ENCODE assay signal across 1 cellular context in the genomic region with DNA sequence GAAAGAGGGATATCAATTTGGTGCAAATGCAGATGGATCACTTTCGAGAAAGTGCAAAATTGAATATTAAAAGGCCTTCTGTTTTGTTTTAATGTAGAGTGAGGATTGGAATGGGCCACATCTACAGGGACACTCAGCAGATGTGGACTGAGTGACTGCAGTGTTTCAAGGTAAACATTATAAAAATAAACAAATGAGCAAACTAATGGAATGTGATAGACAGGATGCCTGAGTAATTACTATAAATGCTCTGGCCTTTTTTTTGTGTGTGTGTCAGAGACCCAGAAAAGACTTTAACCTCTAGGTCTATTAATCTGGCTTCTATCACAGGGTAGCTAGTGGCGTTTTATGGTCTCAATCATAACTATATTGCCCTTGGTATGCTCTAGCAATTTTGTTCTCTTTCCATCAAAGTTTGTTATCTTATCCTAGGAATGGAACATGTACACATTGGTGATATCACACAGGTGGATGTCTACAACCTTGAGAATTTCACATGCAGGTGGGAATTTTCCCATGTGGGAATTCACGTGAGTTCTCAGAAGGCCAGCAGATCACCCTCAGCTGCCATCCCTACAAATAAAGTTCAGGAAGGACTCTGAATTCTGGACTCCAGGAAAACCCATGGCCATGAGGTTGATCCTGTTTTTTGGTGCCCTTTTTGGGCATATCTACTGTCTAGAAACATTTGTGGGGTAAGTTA.
TF ChIP-seq lines count a peak whose summit lies in the region.

A gene (plus strand): TSS at position 606 of the 703 bp plus-strand sequence. CDS start 19 bp downstream, at position 625.

TF ChIP-seq in GM23338, 12 proteins besides CTCF, POLR2A, EP300 and RAD21 (continued from another document):
- TF ChIP-seq, protein P1, sequence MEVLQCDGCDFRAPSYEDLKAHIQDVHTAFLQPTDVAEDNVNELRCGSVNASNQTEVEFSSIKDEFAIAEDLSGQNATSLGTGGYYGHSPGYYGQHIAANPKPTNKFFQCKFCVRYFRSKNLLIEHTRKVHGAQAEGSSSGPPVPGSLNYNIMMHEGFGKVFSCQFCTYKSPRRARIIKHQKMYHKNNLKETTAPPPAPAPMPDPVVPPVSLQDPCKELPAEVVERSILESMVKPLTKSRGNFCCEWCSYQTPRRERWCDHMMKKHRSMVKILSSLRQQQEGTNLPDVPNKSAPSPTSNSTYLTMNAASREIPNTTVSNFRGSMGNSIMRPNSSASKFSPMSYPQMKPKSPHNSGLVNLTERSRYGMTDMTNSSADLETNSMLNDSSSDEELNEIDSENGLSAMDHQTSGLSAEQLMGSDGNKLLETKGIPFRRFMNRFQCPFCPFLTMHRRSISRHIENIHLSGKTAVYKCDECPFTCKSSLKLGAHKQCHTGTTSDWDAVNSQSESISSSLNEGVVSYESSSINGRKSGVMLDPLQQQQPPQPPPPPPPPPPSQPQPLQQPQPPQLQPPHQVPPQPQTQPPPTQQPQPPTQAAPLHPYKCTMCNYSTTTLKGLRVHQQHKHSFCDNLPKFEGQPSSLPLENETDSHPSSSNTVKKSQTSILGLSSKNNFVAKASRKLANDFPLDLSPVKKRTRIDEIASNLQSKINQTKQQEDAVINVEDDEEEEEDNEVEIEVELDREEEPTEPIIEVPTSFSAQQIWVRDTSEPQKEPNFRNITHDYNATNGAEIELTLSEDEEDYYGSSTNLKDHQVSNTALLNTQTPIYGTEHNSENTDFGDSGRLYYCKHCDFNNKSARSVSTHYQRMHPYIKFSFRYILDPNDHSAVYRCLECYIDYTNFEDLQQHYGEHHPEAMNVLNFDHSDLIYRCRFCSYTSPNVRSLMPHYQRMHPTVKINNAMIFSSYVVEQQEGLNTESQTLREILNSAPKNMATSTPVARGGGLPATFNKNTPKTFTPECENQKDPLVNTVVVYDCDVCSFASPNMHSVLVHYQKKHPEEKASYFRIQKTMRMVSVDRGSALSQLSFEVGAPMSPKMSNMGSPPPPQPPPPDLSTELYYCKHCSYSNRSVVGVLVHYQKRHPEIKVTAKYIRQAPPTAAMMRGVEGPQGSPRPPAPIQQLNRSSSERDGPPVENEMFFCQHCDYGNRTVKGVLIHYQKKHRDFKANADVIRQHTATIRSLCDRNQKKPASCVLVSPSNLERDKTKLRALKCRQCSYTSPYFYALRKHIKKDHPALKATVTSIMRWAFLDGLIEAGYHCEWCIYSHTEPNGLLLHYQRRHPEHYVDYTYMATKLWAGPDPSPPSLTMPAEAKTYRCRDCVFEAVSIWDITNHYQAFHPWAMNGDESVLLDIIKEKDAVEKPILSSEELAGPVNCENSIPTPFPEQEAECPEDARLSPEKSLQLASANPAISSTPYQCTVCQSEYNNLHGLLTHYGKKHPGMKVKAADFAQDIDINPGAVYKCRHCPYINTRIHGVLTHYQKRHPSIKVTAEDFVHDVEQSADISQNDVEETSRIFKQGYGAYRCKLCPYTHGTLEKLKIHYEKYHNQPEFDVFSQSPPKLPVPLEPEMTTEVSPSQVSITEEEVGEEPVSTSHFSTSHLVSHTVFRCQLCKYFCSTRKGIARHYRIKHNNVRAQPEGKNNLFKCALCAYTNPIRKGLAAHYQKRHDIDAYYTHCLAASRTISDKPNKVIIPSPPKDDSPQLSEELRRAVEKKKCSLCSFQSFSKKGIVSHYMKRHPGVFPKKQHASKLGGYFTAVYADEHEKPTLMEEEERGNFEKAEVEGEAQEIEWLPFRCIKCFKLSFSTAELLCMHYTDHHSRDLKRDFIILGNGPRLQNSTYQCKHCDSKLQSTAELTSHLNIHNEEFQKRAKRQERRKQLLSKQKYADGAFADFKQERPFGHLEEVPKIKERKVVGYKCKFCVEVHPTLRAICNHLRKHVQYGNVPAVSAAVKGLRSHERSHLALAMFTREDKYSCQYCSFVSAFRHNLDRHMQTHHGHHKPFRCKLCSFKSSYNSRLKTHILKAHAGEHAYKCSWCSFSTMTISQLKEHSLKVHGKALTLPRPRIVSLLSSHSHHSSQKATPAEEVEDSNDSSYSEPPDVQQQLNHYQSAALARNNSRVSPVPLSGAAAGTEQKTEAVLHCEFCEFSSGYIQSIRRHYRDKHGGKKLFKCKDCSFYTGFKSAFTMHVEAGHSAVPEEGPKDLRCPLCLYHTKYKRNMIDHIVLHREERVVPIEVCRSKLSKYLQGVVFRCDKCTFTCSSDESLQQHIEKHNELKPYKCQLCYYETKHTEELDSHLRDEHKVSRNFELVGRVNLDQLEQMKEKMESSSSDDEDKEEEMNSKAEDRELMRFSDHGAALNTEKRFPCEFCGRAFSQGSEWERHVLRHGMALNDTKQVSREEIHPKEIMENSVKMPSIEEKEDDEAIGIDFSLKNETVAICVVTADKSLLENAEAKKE (CRISPR knock-in tag; IDR thresholded peaks at IDR 0.05): no peak
- no peak for TF ChIP-seq STAT1 (IDR thresholded peaks at IDR 0.05; ENCODE audit: unreplicated experiment)
- TF ChIP-seq, protein P2, sequence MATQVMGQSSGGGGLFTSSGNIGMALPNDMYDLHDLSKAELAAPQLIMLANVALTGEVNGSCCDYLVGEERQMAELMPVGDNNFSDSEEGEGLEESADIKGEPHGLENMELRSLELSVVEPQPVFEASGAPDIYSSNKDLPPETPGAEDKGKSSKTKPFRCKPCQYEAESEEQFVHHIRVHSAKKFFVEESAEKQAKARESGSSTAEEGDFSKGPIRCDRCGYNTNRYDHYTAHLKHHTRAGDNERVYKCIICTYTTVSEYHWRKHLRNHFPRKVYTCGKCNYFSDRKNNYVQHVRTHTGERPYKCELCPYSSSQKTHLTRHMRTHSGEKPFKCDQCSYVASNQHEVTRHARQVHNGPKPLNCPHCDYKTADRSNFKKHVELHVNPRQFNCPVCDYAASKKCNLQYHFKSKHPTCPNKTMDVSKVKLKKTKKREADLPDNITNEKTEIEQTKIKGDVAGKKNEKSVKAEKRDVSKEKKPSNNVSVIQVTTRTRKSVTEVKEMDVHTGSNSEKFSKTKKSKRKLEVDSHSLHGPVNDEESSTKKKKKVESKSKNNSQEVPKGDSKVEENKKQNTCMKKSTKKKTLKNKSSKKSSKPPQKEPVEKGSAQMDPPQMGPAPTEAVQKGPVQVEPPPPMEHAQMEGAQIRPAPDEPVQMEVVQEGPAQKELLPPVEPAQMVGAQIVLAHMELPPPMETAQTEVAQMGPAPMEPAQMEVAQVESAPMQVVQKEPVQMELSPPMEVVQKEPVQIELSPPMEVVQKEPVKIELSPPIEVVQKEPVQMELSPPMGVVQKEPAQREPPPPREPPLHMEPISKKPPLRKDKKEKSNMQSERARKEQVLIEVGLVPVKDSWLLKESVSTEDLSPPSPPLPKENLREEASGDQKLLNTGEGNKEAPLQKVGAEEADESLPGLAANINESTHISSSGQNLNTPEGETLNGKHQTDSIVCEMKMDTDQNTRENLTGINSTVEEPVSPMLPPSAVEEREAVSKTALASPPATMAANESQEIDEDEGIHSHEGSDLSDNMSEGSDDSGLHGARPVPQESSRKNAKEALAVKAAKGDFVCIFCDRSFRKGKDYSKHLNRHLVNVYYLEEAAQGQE (IDR thresholded peaks at IDR 0.05; ENCODE audit: unreplicated experiment): no peak
- no peak for TF ChIP-seq POLR2AphosphoS5 (IDR thresholded peaks at IDR 0.05; ENCODE audit: low read depth)
- TF ChIP-seq JUNB (IDR thresholded peaks at IDR 0.05; ENCODE audit: unreplicated experiment): no peak
- TF ChIP-seq ZNF331 (CRISPR knock-in tag; IDR thresholded peaks at IDR 0.05; ENCODE audit: low read depth): no peak
TF ChIP-seq in GM23338: peak in this region for 0.
